Comparison of ENCODE assay signal across 1 cellular context in the genomic region with DNA sequence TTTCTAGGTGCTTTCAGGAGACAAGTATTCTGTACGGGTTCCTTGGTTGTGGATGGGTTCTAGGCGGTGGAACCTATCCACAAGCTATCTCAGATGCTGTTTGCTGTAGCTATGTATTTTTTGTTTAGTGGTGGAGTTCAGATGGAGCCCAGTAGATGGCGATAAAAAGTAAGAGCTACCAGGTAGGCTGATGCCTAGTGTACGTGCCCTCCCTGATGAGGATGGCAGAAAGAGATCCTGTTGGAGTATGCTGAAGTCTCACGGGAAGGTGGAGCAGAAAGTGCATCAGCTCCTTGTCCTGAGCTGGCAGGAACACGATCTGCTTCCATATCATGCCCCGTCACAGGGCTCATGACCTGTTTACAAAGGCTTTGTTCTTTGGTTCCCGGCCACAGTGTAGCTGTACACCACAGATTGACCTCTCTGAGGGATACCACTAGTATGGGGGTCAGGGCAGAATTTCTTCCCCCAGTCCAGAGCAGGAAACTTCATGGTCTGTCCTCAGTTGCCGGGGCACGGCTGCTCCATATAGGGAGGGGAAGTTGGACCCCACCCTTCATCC.
TF ChIP-seq lines count a peak whose summit lies in the region.

No MANE protein-coding gene starts in this region.

TF ChIP-seq in HEK293, 187 proteins besides CTCF, POLR2A, EP300 and RAD21 (continued from another document):
- TF ChIP-seq HIC1 (tag by site-specific recombination; IDR thresholded peaks at IDR 0.05) (peak; percentile 70), ZNF10 (tag by site-specific recombination; IDR thresholded peaks at IDR 0.05) (peak; percentile 95), IKZF3 (tag by site-specific recombination; IDR thresholded peaks at IDR 0.05) (no peak), ZNF2 (tag by site-specific recombination; IDR thresholded peaks at IDR 0.05) (peak; percentile 62; the same call in 1 of the 2 replicates), PBX3 (CRISPR knock-in tag; IDR thresholded peaks at IDR 0.05) (0 out of 2 replicates have a peak, but pooled peaks have one; percentile 22), ZBTB17 (tag by site-specific recombination; IDR thresholded peaks at IDR 0.05) (peak; percentile 93), PRDM10 (tag by site-specific recombination; IDR thresholded peaks at IDR 0.05) (peak; percentile 61), ZNF169 (tag by site-specific recombination; IDR thresholded peaks at IDR 0.05) (no peak)
- TF ChIP-seq, protein P1, sequence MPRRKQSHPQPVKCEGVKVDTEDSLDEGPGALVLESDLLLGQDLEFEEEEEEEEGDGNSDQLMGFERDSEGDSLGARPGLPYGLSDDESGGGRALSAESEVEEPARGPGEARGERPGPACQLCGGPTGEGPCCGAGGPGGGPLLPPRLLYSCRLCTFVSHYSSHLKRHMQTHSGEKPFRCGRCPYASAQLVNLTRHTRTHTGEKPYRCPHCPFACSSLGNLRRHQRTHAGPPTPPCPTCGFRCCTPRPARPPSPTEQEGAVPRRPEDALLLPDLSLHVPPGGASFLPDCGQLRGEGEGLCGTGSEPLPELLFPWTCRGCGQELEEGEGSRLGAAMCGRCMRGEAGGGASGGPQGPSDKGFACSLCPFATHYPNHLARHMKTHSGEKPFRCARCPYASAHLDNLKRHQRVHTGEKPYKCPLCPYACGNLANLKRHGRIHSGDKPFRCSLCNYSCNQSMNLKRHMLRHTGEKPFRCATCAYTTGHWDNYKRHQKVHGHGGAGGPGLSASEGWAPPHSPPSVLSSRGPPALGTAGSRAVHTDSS (tag by site-specific recombination; IDR thresholded peaks at IDR 0.05), result peak; percentile 55
- TF ChIP-seq, protein P2, sequence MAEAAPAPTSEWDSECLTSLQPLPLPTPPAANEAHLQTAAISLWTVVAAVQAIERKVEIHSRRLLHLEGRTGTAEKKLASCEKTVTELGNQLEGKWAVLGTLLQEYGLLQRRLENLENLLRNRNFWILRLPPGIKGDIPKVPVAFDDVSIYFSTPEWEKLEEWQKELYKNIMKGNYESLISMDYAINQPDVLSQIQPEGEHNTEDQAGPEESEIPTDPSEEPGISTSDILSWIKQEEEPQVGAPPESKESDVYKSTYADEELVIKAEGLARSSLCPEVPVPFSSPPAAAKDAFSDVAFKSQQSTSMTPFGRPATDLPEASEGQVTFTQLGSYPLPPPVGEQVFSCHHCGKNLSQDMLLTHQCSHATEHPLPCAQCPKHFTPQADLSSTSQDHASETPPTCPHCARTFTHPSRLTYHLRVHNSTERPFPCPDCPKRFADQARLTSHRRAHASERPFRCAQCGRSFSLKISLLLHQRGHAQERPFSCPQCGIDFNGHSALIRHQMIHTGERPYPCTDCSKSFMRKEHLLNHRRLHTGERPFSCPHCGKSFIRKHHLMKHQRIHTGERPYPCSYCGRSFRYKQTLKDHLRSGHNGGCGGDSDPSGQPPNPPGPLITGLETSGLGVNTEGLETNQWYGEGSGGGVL (tag by site-specific recombination; IDR thresholded peaks at IDR 0.05), result peak; percentile 64
- TF ChIP-seq, protein P3, sequence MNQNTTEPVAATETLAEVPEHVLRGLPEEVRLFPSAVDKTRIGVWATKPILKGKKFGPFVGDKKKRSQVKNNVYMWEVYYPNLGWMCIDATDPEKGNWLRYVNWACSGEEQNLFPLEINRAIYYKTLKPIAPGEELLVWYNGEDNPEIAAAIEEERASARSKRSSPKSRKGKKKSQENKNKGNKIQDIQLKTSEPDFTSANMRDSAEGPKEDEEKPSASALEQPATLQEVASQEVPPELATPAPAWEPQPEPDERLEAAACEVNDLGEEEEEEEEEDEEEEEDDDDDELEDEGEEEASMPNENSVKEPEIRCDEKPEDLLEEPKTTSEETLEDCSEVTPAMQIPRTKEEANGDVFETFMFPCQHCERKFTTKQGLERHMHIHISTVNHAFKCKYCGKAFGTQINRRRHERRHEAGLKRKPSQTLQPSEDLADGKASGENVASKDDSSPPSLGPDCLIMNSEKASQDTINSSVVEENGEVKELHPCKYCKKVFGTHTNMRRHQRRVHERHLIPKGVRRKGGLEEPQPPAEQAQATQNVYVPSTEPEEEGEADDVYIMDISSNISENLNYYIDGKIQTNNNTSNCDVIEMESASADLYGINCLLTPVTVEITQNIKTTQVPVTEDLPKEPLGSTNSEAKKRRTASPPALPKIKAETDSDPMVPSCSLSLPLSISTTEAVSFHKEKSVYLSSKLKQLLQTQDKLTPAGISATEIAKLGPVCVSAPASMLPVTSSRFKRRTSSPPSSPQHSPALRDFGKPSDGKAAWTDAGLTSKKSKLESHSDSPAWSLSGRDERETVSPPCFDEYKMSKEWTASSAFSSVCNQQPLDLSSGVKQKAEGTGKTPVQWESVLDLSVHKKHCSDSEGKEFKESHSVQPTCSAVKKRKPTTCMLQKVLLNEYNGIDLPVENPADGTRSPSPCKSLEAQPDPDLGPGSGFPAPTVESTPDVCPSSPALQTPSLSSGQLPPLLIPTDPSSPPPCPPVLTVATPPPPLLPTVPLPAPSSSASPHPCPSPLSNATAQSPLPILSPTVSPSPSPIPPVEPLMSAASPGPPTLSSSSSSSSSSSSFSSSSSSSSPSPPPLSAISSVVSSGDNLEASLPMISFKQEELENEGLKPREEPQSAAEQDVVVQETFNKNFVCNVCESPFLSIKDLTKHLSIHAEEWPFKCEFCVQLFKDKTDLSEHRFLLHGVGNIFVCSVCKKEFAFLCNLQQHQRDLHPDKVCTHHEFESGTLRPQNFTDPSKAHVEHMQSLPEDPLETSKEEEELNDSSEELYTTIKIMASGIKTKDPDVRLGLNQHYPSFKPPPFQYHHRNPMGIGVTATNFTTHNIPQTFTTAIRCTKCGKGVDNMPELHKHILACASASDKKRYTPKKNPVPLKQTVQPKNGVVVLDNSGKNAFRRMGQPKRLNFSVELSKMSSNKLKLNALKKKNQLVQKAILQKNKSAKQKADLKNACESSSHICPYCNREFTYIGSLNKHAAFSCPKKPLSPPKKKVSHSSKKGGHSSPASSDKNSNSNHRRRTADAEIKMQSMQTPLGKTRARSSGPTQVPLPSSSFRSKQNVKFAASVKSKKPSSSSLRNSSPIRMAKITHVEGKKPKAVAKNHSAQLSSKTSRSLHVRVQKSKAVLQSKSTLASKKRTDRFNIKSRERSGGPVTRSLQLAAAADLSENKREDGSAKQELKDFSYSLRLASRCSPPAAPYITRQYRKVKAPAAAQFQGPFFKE (tag by site-specific recombination; IDR thresholded peaks at IDR 0.05; ENCODE audit: borderline replicate concordance), result no peak
